In genomic region chr11:117978291-117978910, GRCh38 we compare ENCODE assay signal across 4 cellular contexts. TPM values are rescaled to one million over a fixed set of nuclear protein-coding genes. Genes with fewer than 3 reads are reported as not detected.
"Had no signal": no experiment of that assay in that cellular context is flagged by ENCODE, and none has a peak within 500 bp of the region (broad histone marks: within the 10 kb centered on the region; RNA-seq: fewer than 3 reads in every experiment).

No MANE protein-coding gene starts in this region.

RNA-seq across cellular contexts. Expression of gene IL10RA, which starts 7.8 kb away (rescaled TPM):
- total RNA-seq: bronchial epithelial cell, dermis microvascular lymphatic vessel endothelial cell, fibroblast of villous mesenchyme had no signal
- polyA plus RNA-seq: fibroblast of lung had no signal

RNA-seq across cellular contexts. Expression of gene TMPRSS13, which starts 49.2 kb away (rescaled TPM):
- total RNA-seq: dermis microvascular lymphatic vessel endothelial cell, fibroblast of lung, fibroblast of villous mesenchyme had no signal
- polyA plus RNA-seq: fibroblast of lung had no signal
